ENCODE assay signal across 8 cellular contexts in the genomic region with DNA sequence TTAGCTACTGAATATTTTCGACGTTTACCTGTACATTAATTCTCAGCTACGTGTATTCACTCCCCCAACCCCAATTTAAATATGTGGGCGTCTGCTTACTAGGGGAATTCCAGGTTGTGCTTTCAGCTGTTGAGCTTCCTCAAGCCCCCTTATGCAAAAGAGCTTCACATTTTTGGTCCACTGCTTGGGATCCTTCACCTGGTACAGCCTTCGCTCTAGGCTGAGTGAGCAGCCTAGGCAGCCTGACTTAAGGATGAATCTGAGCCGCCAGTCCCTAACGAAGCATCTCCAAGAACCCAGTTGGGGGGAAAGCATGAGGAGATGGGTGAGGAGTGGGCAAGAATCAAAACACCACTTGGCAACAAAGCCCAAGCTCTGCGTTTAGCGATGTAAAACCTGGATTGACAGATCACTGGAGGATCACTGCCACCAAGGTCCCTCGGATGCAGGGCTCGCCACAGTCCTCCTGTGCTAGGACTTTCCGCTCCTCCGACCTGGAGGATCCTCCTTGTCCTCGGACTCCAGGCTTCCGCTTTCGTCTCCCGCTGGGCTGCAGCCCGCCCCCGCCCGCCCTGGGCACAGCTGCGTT. TPM values are rescaled to one million over a fixed set of nuclear protein-coding genes. Genes with fewer than 3 reads are reported as not detected.
A peak's percentile ranks its signal among the peaks of the same experiment; 100 is the strongest.
DNase-seq lines count a peak whose midpoint lies in the region; ATAC-seq and TF ChIP-seq lines count a peak whose summit lies in the region.

No MANE protein-coding gene starts in this region.

- H3K27ac Mint-ChIP-seq in HFFc6, result peak overlapping the region; percentile 94
- H3K27ac Mint-ChIP-seq in WTC11, result peak overlapping the region; percentile 83

- intact Hi-C loops in prostate gland (cut with DNase I), result no loop called here

- H3K9me3 Mint-ChIP-seq in HFFc6 (no peaks in the 10 kb centered on the region), WTC11 (no peaks in the 10 kb centered on the region)

- peak overlapping the region; percentile 97 to 98 for H3K27ac ChIP-seq in prostate gland

- TF ChIP-seq POLR2A in prostate gland (IDR thresholded peaks at IDR 0.05), result no peak

- CTCF ChIA-PET in WTC11 (lab: Charles Lee), result interaction anchor here (0.9 to 4.5 kb wide), 11 partner anchors 9 to 432 kb away, joined by 3 to 83 read pairs (median 6); partner anchors contain the start of genes C1orf52, CCN1 and ZNHIT6

- TF ChIP-seq CTCF in HFFc6 (IDR thresholded peaks at IDR 0.05) (no peak), WTC11 (IDR thresholded peaks at IDR 0.05) (no peak), fibroblast of mammary gland (conservative IDR thresholded peaks at IDR 0.05; ENCODE audit: control insufficient read depth, insufficient read depth, low read depth, low read length) (no peak), prostate gland (IDR thresholded peaks at IDR 0.05) (no peak)

- POLR2A ChIA-PET in WTC11 (lab: Charles Lee), result interaction anchor here (1.0 to 2.1 kb wide), 7 partner anchors 10 to 432 kb away, joined by 3 to 15 read pairs (median 4); partner anchors contain the start of genes C1orf52 and ZNHIT6

- H3K4me3 Mint-ChIP-seq in HFFc6 (peak overlapping the region; percentile 94), WTC11 (peak overlapping the region; percentile 82)

- no peaks in the 10 kb centered on the region for H3K9me3 ChIP-seq in prostate gland

- H3K36me3 Mint-ChIP-seq in HFFc6 (ENCODE audit: low read depth) (peaks cover 32% of the 10 kb centered on the region), WTC11 (peaks cover 8% of the 10 kb centered on the region)

- H3K36me3 ChIP-seq in prostate gland, result no peaks in the 10 kb centered on the region

- ATAC-seq in WTC11, result no peak
- no peak for ATAC-seq in HG02840 (IDR thresholded peaks at IDR 0.05; ENCODE audit: low FRiP score, unreplicated experiment)

- H3K4me1 ChIP-seq in prostate gland (replicated peaks), result no peaks in the 10 kb centered on the region

- H3K27me3 Mint-ChIP-seq in HFFc6 (ENCODE audit: insufficient read depth), result no peaks in the 10 kb centered on the region; the same call in 1 of the 2 replicates
- no peaks in the 10 kb centered on the region for H3K27me3 Mint-ChIP-seq in WTC11 (ENCODE audit: low read depth)

- H3K4me3 ChIP-seq in fibroblast of mammary gland (ENCODE audit: control insufficient read depth, low read depth, low read length), result peak overlapping the region; percentile 99
- H3K4me3 ChIP-seq in prostate gland, result peak overlapping the region; percentile 86 to 91

- DNase-seq in DMS53 treated with DMSO at 0.1 percent for 48 hours (lab: John Stamatoyannopoulos, UW; ENCODE audit: unreplicated experiment) (peak; percentile 50), HFFc6 (no peak), WTC11 (ENCODE audit: low spot score) (no peak), fibroblast of mammary gland (ENCODE audit: low read depth) (no peak), prostate gland (ENCODE audit: low spot score) (no peak), globus pallidus (ENCODE audit: low spot score) (no peak), dedifferentiated amniotic fluid mesenchymal stem cell (ENCODE audit: extremely low spot score) (no peak)

- no peaks in the 10 kb centered on the region for H3K27me3 ChIP-seq in prostate gland (replicated peaks; ENCODE audit: insufficient read depth)

- H3K4me1 Mint-ChIP-seq in HFFc6 (ENCODE audit: low read depth) (peaks cover 80% of the 10 kb centered on the region), WTC11 (peaks cover 34% of the 10 kb centered on the region)

- under 1% methylated on average over 20 of the region's 21 CpGs for WGBS in prostate gland

TF ChIP-seq in WTC11, 78 proteins besides CTCF, POLR2A, EP300 and RAD21:
- no peak for TF ChIP-seq FOXK1 (CRISPR knock-in tag; IDR thresholded peaks at IDR 0.05)
- 0 out of 2 replicates have a peak, but pooled peaks have one; percentile 44 for TF ChIP-seq ZNF263 (CRISPR knock-in tag; IDR thresholded peaks at IDR 0.05; ENCODE audit: low read depth)

RNA-seq across cellular contexts. Expression of gene BCL10, which starts 0.6 kb away (rescaled TPM):
- total RNA-seq in HFFc6 (2021; fragmentation: NEBNext Ultra II Directional; extraction: Animal tissue kit (Norgen Biotek cat#: 25700)), result 10 to 100 TPM; 33.4 to 45.6 (median 39.2) TPM
- 21.3 to 24.2 TPM (median 21.4 TPM) in 3 replicates for total RNA-seq in WTC11 (2021)
- 10 to 100 TPM; 17.3 to 18.4 TPM for total RNA-seq in prostate gland

RNA-seq across cellular contexts. Expression of gene C1orf52, which starts 16.3 kb away (rescaled TPM):
- 10 to 100 TPM; 20.6 to 26.1 (median 22.7) TPM for total RNA-seq in HFFc6 (2021; fragmentation: NEBNext Ultra II Directional; extraction: Animal tissue kit (Norgen Biotek cat#: 25700))
- total RNA-seq in WTC11 (2021) (35.8 to 44.5 TPM (median 40.2 TPM) in 3 replicates), prostate gland (10 to 100 TPM; 12.7 to 30.5 TPM)
